In genomic region chr2:120729410-120730052, GRCh38 we compare ENCODE assay signal across 11 cellular contexts. TPM values are rescaled to one million over a fixed set of nuclear protein-coding genes. Genes with fewer than 3 reads are reported as not detected.
DNase-seq lines count a peak whose midpoint lies in the region; ATAC-seq, FAIRE-seq and TF ChIP-seq lines count a peak whose summit lies in the region.
"Had no signal": no experiment of that assay in that cellular context is flagged by ENCODE, and none has a peak within 500 bp of the region (broad histone marks: within the 10 kb centered on the region; RNA-seq: fewer than 3 reads in every experiment).

No MANE protein-coding gene starts in this region.

- peaks cover 5% of the 10 kb centered on the region for H3K9me3 Mint-ChIP-seq in astrocyte (ENCODE audit: unreplicated experiment)
- H3K9me3 Mint-ChIP-seq: activated CD4-positive, alpha-beta memory T cell treated with anti-CD3 and anti-CD28 coated beads, Interleukin-2, amount 10 ng/mL, durations not matched to agents 7 days and 5 days had no signal

- peak overlapping the region; percentile 67 for H3K27ac Mint-ChIP-seq in astrocyte (ENCODE audit: unreplicated experiment)
- H3K27ac Mint-ChIP-seq: activated CD4-positive, alpha-beta memory T cell treated with anti-CD3 and anti-CD28 coated beads, Interleukin-2, amount 10 ng/mL, durations not matched to agents 7 days and 5 days had no signal

- H3K9me3 ChIP-seq in astrocyte (ENCODE audit: insufficient read depth, low read depth, low read length): no peaks in the 10 kb centered on the region
- H3K9me3 ChIP-seq in keratinocyte (ENCODE audit: control insufficient read depth, low read depth, low read length): peaks cover 1% of the 10 kb centered on the region

- TF ChIP-seq CTCF in HFF-Myc (IDR thresholded peaks at IDR 0.05; ENCODE audit: low read depth, low read length, missing control alignments) (no peak), astrocyte (IDR thresholded peaks at IDR 0.05; ENCODE audit: insufficient read depth, low read depth, low read length) (no peak), keratinocyte (optimal IDR thresholded peaks at IDR 0.05 in 1 of 3, IDR thresholded peaks at IDR 0.05 in 1 of 3, conservative IDR thresholded peaks at IDR 0.05 in 1 of 3; ENCODE audit: extremely low read depth in 1 of 3, insufficient read depth in 2 of 3, low read length in 3 of 3) (no peak), GM20000 (IDR thresholded peaks at IDR 0.05; ENCODE audit: extremely low read depth, missing control alignments) (no peak)

- no peak for ATAC-seq in GM21447 (IDR thresholded peaks at IDR 0.05; ENCODE audit: unreplicated experiment)

- no peaks in the 10 kb centered on the region for H3K9me1 ChIP-seq in keratinocyte (ENCODE audit: control insufficient read depth, extremely low read depth, insufficient read depth, low read length)

- H3K27me3 Mint-ChIP-seq in astrocyte (ENCODE audit: low read depth, unreplicated experiment): no peaks in the 10 kb centered on the region

- no peaks in the 10 kb centered on the region for H3K36me3 ChIP-seq in astrocyte (ENCODE audit: insufficient read depth, low read length)
- no peaks in the 10 kb centered on the region for H3K36me3 ChIP-seq in keratinocyte (ENCODE audit: control insufficient read depth in 2 of 2, extremely low read depth in 1 of 2, insufficient read depth in 2 of 2, low read length in 2 of 2)

- in situ Hi-C loops in ACHN (cut with HindIII; ENCODE audit: low pct_ligation_motif_present, low pct_unique_long_range_greater_than_20kb, low sequenced_read_pairs): no loop called here

- H3K9ac ChIP-seq in astrocyte (ENCODE audit: low read length) (peak overlapping the region; percentile 7), keratinocyte (ENCODE audit: control insufficient read depth, extremely low read depth, insufficient read depth, low read length) (no peak overlapping the region)

- FAIRE-seq in astrocyte (lab: Jason Lieb, UNC): peak; percentile 99
- peak; percentile 60 for FAIRE-seq in keratinocyte (lab: Jason Lieb, UNC)
- FAIRE-seq: kidney had no signal

- H3K4me2 ChIP-seq in astrocyte (ENCODE audit: low read length) (peak overlapping the region; percentile 58), keratinocyte (ENCODE audit: control insufficient read depth, extremely low read depth, insufficient read depth, low read depth, low read length) (no peak overlapping the region)

- no peak overlapping the region for H3K4me3 Mint-ChIP-seq in astrocyte (ENCODE audit: unreplicated experiment)
- H3K4me3 Mint-ChIP-seq: activated CD4-positive, alpha-beta memory T cell treated with anti-CD3 and anti-CD28 coated beads, Interleukin-2, amount 10 ng/mL, durations not matched to agents 7 days and 5 days had no signal

- peaks cover 12% of the 10 kb centered on the region for H3K4me1 Mint-ChIP-seq in astrocyte (ENCODE audit: low read depth, unreplicated experiment)

- dilution Hi-C loops in keratinocyte (cut with MboI; ENCODE audit: extremely low pct_ligation_motif_present, low sequenced_read_pairs): no loop called here

- peaks cover 10% of the 10 kb centered on the region for H3K4me1 ChIP-seq in astrocyte (ENCODE audit: insufficient read depth, low read length)
- H3K4me1 ChIP-seq in keratinocyte (ENCODE audit: control insufficient read depth, extremely low read depth, insufficient read depth, low read length): peaks cover 5% of the 10 kb centered on the region

- H3K27ac ChIP-seq in astrocyte (ENCODE audit: low read depth, low read length) (peak overlapping the region; percentile 50), keratinocyte (ENCODE audit: control insufficient read depth, insufficient read depth, low read length) (no peak overlapping the region)

- H3K36me3 Mint-ChIP-seq in astrocyte (ENCODE audit: low read depth, unreplicated experiment): peaks cover 18% of the 10 kb centered on the region

- no peak overlapping the region for H2AFZ ChIP-seq in astrocyte (ENCODE audit: low read depth, low read length)
- no peak overlapping the region for H2AFZ ChIP-seq in keratinocyte (ENCODE audit: control insufficient read depth, low read length)

- H3K4me3 ChIP-seq in HFF-Myc (replicated peaks; ENCODE audit: low read depth, low read length) (no peak overlapping the region), astrocyte (ENCODE audit: insufficient read depth, low read depth, low read length) (no peak overlapping the region), keratinocyte (ENCODE audit: control insufficient read depth in 2 of 3, extremely low read depth in 1 of 3, insufficient read depth in 2 of 3, low read depth in 1 of 3, low read length in 3 of 3) (no peak overlapping the region)

- H3K27me3 ChIP-seq in astrocyte (ENCODE audit: insufficient read depth, low read length) (no peaks in the 10 kb centered on the region), keratinocyte (ENCODE audit: control insufficient read depth, extremely low read depth, insufficient read depth, low read length) (peaks cover 2% of the 10 kb centered on the region)

- DNase-seq in ACHN: peak; percentile 75
- DNase-seq in HFF-Myc (ENCODE audit: extremely low read depth, low read depth): peak; percentile 87
- DNase-seq in astrocyte (ENCODE audit: low read depth): peak; percentile 84
- no peak for DNase-seq in keratinocyte (ENCODE audit: low read depth, low spot score)
- DNase-seq in NCI-H526 (lab: John Stamatoyannopoulos, UW): no peak
- DNase-seq in NCI-H1694 treated with DMSO at 0.1 percent for 48 hours (lab: John Stamatoyannopoulos, UW): no peak
- no peak for DNase-seq in GM20000 (ENCODE audit: low spot score)
- DNase-seq: activated CD4-positive, alpha-beta memory T cell treated with anti-CD3 and anti-CD28 coated beads, Interleukin-2, amount 10 ng/mL, durations not matched to agents 7 days and 5 days; kidney; stimulated activated CD4-positive, alpha-beta T cell treated with anti-CD3 and anti-CD28 coated beads, Interleukin-12 subunit alpha, Interleukin-12 subunit beta, amount 100 ng/mL, for 4 hours had no signal

- H4K20me1 ChIP-seq in astrocyte (ENCODE audit: insufficient read depth, low read length): no peaks in the 10 kb centered on the region
- no peaks in the 10 kb centered on the region for H4K20me1 ChIP-seq in keratinocyte (ENCODE audit: control insufficient read depth, extremely low read depth, insufficient read depth, low read length)

- peaks cover under 1% of the 10 kb centered on the region for H3K79me2 ChIP-seq in astrocyte (ENCODE audit: insufficient read depth, low read length)
- H3K79me2 ChIP-seq in keratinocyte (ENCODE audit: control insufficient read depth, insufficient read depth, low read length): no peaks in the 10 kb centered on the region

RNA-seq across cellular contexts. Expression of gene GLI2, which starts 6.1 kb away (rescaled TPM):
- 42.9 and 44.5 TPM in 2 replicates for total RNA-seq in astrocyte
- polyA plus RNA-seq in keratinocyte: 0.04 to 0.06 TPM (median 0.05 TPM) in 3 replicates
- not detected for polyA plus RNA-seq in keratinocyte (2011; ENCODE audit: low read depth)
- 0.02 and 0.04 TPM in 2 replicates for polyA plus RNA-seq in keratinocyte (2011; cell fraction: cytosol; rRNA removed)
- 0.25 and 0.39 TPM in 2 replicates for polyA plus RNA-seq in keratinocyte (2011; cell fraction: nucleus; rRNA removed)
- 0.10 TPM in 1 of 2 replicates, not detected in the other for polyA plus RNA-seq in keratinocyte (2012; ENCODE audit: low replicate concordance)
- polyA minus RNA-seq in keratinocyte: 0.07 to 0.67 TPM (median 0.16 TPM) in 3 replicates
- polyA minus RNA-seq in keratinocyte (2011; cell fraction: cytosol; rRNA and poly(A)+ RNA removed): not detected
- 0.31 and 0.74 TPM in 2 replicates for polyA minus RNA-seq in keratinocyte (2011; cell fraction: nucleus; rRNA and poly(A)+ RNA removed)

Comparison
In these comparisons a context has a peak if more than half of its experiments do, and no peak if none do; other contexts are left out.
1. DNase-seq: peak in ACHN (single experiment), HFF-Myc (single experiment) and astrocyte (single experiment); none in keratinocyte (single experiment), NCI-H526 (0 of 2), NCI-H1694 treated with DMSO at 0.1 percent for 48 hours (single experiment) and GM20000 (single experiment).